13 cellular contexts compared by ENCODE assay signal in the genomic region with DNA sequence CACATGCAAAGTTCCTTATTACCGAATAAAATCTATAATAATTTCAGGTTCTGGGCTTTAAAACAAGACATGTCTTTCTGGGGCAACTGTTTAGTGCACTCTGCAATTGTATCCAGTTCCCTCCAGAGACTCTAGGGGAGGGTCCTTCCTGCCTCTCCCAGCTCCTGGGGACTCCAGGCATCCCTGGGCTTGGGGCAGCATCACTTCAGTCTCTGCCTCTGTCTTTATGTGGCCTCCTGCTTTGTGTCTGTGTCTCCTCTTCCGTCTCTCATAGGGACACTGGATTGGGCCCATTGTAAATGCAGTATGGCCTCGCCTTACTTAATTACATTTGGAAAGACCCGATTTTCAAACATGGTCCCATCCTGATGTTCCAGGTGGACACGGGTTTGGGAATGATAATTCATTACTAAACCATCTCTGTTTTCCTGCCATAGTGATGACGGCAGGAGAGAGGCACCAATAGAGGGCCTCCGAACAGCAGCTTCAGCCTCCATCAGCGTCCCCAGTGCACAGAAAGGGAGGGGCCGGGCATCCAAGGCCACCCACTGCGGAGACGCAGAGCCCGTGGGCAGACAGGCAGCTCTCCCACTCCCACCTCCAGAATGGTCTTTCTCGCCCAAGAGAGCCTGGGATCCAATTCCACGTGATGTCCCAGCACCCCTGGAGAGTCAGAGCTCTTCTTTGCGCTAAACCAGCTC. TPM values are rescaled to one million over a fixed set of nuclear protein-coding genes. Genes with fewer than 3 reads are reported as not detected.
DNase-seq lines count a peak whose midpoint lies in the region; ATAC-seq and TF ChIP-seq lines count a peak whose summit lies in the region.
"Had no signal": no experiment of that assay in that cellular context is flagged by ENCODE, and none has a peak within 500 bp of the region (broad histone marks: within the 10 kb centered on the region; RNA-seq: fewer than 3 reads in every experiment).

No MANE protein-coding gene starts in this region.

- peak overlapping the region; percentile 82 for H3K4me3 Mint-ChIP-seq in central memory CD8-positive, alpha-beta T cell
- H3K4me3 Mint-ChIP-seq in HFFc6: no peak overlapping the region

- peak overlapping the region; percentile 96 for H3K27ac Mint-ChIP-seq in central memory CD8-positive, alpha-beta T cell (ENCODE audit: low read depth)
- no peak overlapping the region for H3K27ac Mint-ChIP-seq in HFFc6

- H3K36me3 ChIP-seq in DND-41 (ENCODE audit: insufficient read depth, low read length) (peaks cover 57% of the 10 kb centered on the region), SU-DHL-6 (ENCODE audit: low read length) (no peaks in the 10 kb centered on the region), gastrocnemius medialis (no peaks in the 10 kb centered on the region)

- intact Hi-C loops in gastrocnemius medialis (cut with DNase I; ENCODE audit: low total_unique reads): no loop called here

- peak; percentile 4 for DNase-seq in DND-41
- DNase-seq in central memory CD8-positive, alpha-beta T cell (ENCODE audit: low spot score in 2 of 2): peak in 1 of 2 donors; percentile 31
- DNase-seq in gastrocnemius medialis: no peak
- DNase-seq in kidney tubule cell (ENCODE audit: low spot score): no peak
- DNase-seq in HFFc6: no peak
- no peak for DNase-seq in NCI-H187 (lab: John Stamatoyannopoulos, UW)
- DNase-seq: foreskin keratinocyte, HCEC 1CT, KBM-7, left ventricle myocardium superior, occipital lobe had no signal

- peaks cover 50% of the 10 kb centered on the region for H3K36me3 Mint-ChIP-seq in central memory CD8-positive, alpha-beta T cell (ENCODE audit: insufficient read depth)
- H3K36me3 Mint-ChIP-seq in HFFc6 (ENCODE audit: low read depth): no peaks in the 10 kb centered on the region

- no peak overlapping the region for H3K4me3 ChIP-seq in DND-41 (ENCODE audit: low read depth in 1 of 2, low read length in 2 of 2)
- H3K4me3 ChIP-seq in SU-DHL-6 (ENCODE audit: insufficient read depth, low read length, poor library complexity, severe bottlenecking): no peak overlapping the region
- no peak overlapping the region for H3K4me3 ChIP-seq in gastrocnemius medialis

- H3K4me1 Mint-ChIP-seq in central memory CD8-positive, alpha-beta T cell: peaks cover 67% of the 10 kb centered on the region
- peaks cover 24% of the 10 kb centered on the region for H3K4me1 Mint-ChIP-seq in HFFc6 (ENCODE audit: low read depth)

- H3K4me1 ChIP-seq in DND-41 (ENCODE audit: insufficient read depth, low read length) (peaks cover 8% of the 10 kb centered on the region), gastrocnemius medialis (no peaks in the 10 kb centered on the region)
- H3K4me1 ChIP-seq: foreskin keratinocyte had no signal

- peaks cover 34% of the 10 kb centered on the region for H3F3A ChIP-seq in SU-DHL-6 (ENCODE audit: insufficient read depth)

- H3K79me2 ChIP-seq in DND-41 (ENCODE audit: insufficient read depth, low read length) (peaks cover 45% of the 10 kb centered on the region), SU-DHL-6 (ENCODE audit: insufficient read depth, low read length) (peaks cover 8% of the 10 kb centered on the region; the same call in 1 of the 2 replicates)

- peaks cover 50% of the 10 kb centered on the region for H4K20me1 ChIP-seq in DND-41 (ENCODE audit: insufficient read depth, low read length)
- no peaks in the 10 kb centered on the region for H4K20me1 ChIP-seq in SU-DHL-6 (ENCODE audit: low read depth, low read length)

- no peaks in the 10 kb centered on the region for H3K9me3 ChIP-seq in DND-41 (ENCODE audit: insufficient read depth, low read length, severe bottlenecking)
- no peaks in the 10 kb centered on the region for H3K9me3 ChIP-seq in SU-DHL-6 (ENCODE audit: insufficient read depth, low read length)
- no peaks in the 10 kb centered on the region for H3K9me3 ChIP-seq in gastrocnemius medialis

- no peaks in the 10 kb centered on the region for H3K9me3 Mint-ChIP-seq in central memory CD8-positive, alpha-beta T cell
- no peaks in the 10 kb centered on the region for H3K9me3 Mint-ChIP-seq in HFFc6

- no peak for TF ChIP-seq POLR2A in gastrocnemius medialis (IDR thresholded peaks at IDR 0.05)

- H3K27me3 Mint-ChIP-seq in central memory CD8-positive, alpha-beta T cell: no peaks in the 10 kb centered on the region
- peaks cover 27% of the 10 kb centered on the region for H3K27me3 Mint-ChIP-seq in HFFc6 (ENCODE audit: insufficient read depth)

- TF ChIP-seq CTCF in DND-41 (IDR thresholded peaks at IDR 0.05; ENCODE audit: borderline replicate concordance, extremely low read depth, low read length, poor library complexity, severe bottlenecking) (no peak), SU-DHL-6 (IDR thresholded peaks at IDR 0.05; ENCODE audit: insufficient read depth, low read length, poor library complexity, severe bottlenecking) (no peak), gastrocnemius medialis (IDR thresholded peaks at IDR 0.05 in 4 of 5, conservative IDR thresholded peaks at IDR 0.05 in 1 of 5) (no peak), HFFc6 (IDR thresholded peaks at IDR 0.05) (no peak)

- no peak overlapping the region for H3K9ac ChIP-seq in DND-41 (ENCODE audit: low read depth, low read length)
- H3K9ac ChIP-seq in SU-DHL-6 (ENCODE audit: low read length): no peak overlapping the region

- no peak overlapping the region for H3K27ac ChIP-seq in DND-41 (ENCODE audit: low read length)
- H3K27ac ChIP-seq in SU-DHL-6 (ENCODE audit: low read depth, low read length): peak overlapping the region; percentile 45; the same call in 1 of the 2 replicates
- peak overlapping the region in 3 of 4 donors; percentile 62 to 73 (median 63) for H3K27ac ChIP-seq in gastrocnemius medialis
- H3K27ac ChIP-seq: foreskin keratinocyte had no signal

- ATAC-seq in DND-41 (ENCODE audit: insufficient read depth, low read depth) (no peak), gastrocnemius medialis (no peak), GM19328 (IDR thresholded peaks at IDR 0.05; ENCODE audit: unreplicated experiment) (no peak)
- ATAC-seq in central memory CD8-positive, alpha-beta T cell (replicated peaks; ENCODE audit: extremely low read depth, poor library complexity, severe bottlenecking): no peak
- ATAC-seq: foreskin keratinocyte had no signal

- in situ Hi-C loops in gastrocnemius medialis (cut with MboI; ENCODE audit: low sequenced_read_pairs in 4 of 4): loop anchor here (10.0 to 25.0 kb wide), 3 partner anchors 121 to 1149 kb away; a partner anchor contains a TSS

- H2AFZ ChIP-seq in DND-41 (ENCODE audit: low read depth, low read length): no peak overlapping the region
- H2AFZ ChIP-seq in SU-DHL-6 (ENCODE audit: low read depth, low read length, severe bottlenecking): no peak overlapping the region

- H3K9me2 ChIP-seq in SU-DHL-6 (replicated peaks; ENCODE audit: insufficient read depth, low read length): no peaks in the 10 kb centered on the region

- no peak overlapping the region for H3K4me2 ChIP-seq in DND-41 (ENCODE audit: insufficient read depth, low read length)
- H3K4me2 ChIP-seq in SU-DHL-6 (ENCODE audit: low read depth, low read length, poor library complexity, severe bottlenecking): no peak overlapping the region

- H3K27me3 ChIP-seq in DND-41 (ENCODE audit: insufficient read depth, low read length, poor library complexity): no peaks in the 10 kb centered on the region
- no peaks in the 10 kb centered on the region for H3K27me3 ChIP-seq in SU-DHL-6 (ENCODE audit: low read length)
- H3K27me3 ChIP-seq in gastrocnemius medialis: peaks cover 11 to 16% (median 14%) of the 10 kb centered on the region in 3 donors

RNA-seq across cellular contexts. Expression of a gene that starts 11.0 kb away (rescaled TPM):
- 10 to 100 TPM; 13.6 to 19.5 (median 13.9) TPM for total RNA-seq in gastrocnemius medialis
- 10 to 100 TPM; 26.8 to 35.1 (median 32.8) TPM for total RNA-seq in HFFc6 (2021; fragmentation: NEBNext Ultra II Directional; extraction: Animal tissue kit (Norgen Biotek cat#: 25700))
